9 cellular contexts compared by ENCODE assay signal in genomic region chr19:47258434-47258833, GRCh38. TPM values are rescaled to one million over a fixed set of nuclear protein-coding genes. Genes with fewer than 3 reads are reported as not detected.
A peak's percentile ranks its signal among the peaks of the same experiment; 100 is the strongest.
DNase-seq lines count a peak whose midpoint lies in the region; ATAC-seq, FAIRE-seq and TF ChIP-seq lines count a peak whose summit lies in the region.
"Had no signal": no experiment of that assay in that cellular context is flagged by ENCODE, and none has a peak within 500 bp of the region (broad histone marks: within the 10 kb centered on the region; RNA-seq: fewer than 3 reads in every experiment).

No MANE protein-coding gene starts in this region.

- POLR2A ChIA-PET in HCT116 (lab: Charles Lee), result no interaction called here
- POLR2A ChIA-PET in activated B cell treated with CpG ODN at 0.5 μM for 24 hours (lab: Charles Lee), result interaction anchor here (0.6 kb wide), 1 partner anchor 858 kb away, joined by 6 read pairs; no protein-coding TSS in a partner anchor

- no peak for TF ChIP-seq RAD21 in HCT116 (IDR thresholded peaks at IDR 0.05; ENCODE audit: low read depth)

- CTCF ChIA-PET in HCT116 (lab: Charles Lee), result no interaction called here
- CTCF ChIA-PET in activated B cell treated with CpG ODN at 0.5 μM for 24 hours (lab: Charles Lee), result no interaction called here

- H4K20me1 ChIP-seq in HCT116 (ENCODE audit: insufficient read depth), result no peaks in the 10 kb centered on the region

- H3K9ac ChIP-seq in HCT116 (ENCODE audit: low read length), result peak overlapping the region; percentile 76
- peak overlapping the region; percentile 82 for H3K9ac ChIP-seq in skeletal muscle satellite cell (ENCODE audit: low read depth, low read length)

- H3K27me3 ChIP-seq in HCT116 (ENCODE audit: insufficient read depth, low read length), result no peaks in the 10 kb centered on the region
- H3K27me3 ChIP-seq in gastroesophageal sphincter, result no peaks in the 10 kb centered on the region
- no peaks in the 10 kb centered on the region for H3K27me3 ChIP-seq in skeletal muscle satellite cell (ENCODE audit: control insufficient read depth, insufficient read depth, low read length)

- WGBS in gastroesophageal sphincter (ENCODE audit: low coverage in 1 of 2), 2 donors, result 87 to 91% methylated on average over 3 to 8 of the region's 9 CpGs

- H3K4me1 Mint-ChIP-seq in activated B cell treated with CpG ODN at 0.5 μM for 24 hours, result peaks cover 49% of the 10 kb centered on the region

- BruUV-seq in HCT116 (replicated peaks; lab: Mats Ljungman, UMichigan), result no TSS peak

- intact Hi-C loops in HCT116 (cut with micrococcal nuclease), result loop anchor here (5.0 kb wide), 1 partner anchor 221 kb away; no protein-coding TSS in a partner anchor
- intact Hi-C loops in activated B cell treated with CpG ODN at 0.5 μM for 24 hours (cut with micrococcal nuclease), result no loop called here

- peak overlapping the region; percentile 77 to 90 for H3K4me3 ChIP-seq in HCT116 (replicated peaks in 1 of 2; ENCODE audit: low read depth in 1 of 2, low read length in 2 of 2)
- H3K4me3 ChIP-seq in gastroesophageal sphincter, result peak overlapping the region in 1 of 2 donors; percentile 61
- peak overlapping the region; percentile 70 for H3K4me3 ChIP-seq in skeletal muscle satellite cell (ENCODE audit: low read length)

- TF ChIP-seq POLR2A in HCT116 (IDR thresholded peaks at IDR 0.05; ENCODE audit: borderline replicate concordance, extremely low read depth, insufficient read depth, insufficient read length) (no peak), gastroesophageal sphincter (IDR thresholded peaks at IDR 0.05) (no peak)

- RAD21 ChIA-PET in HCT116 (lab: Charles Lee; ENCODE audit: low non-redundant PET in 1 of 2, low total read pairs in 2 of 2, uncharacterized antibody in 2 of 2, unreplicated experiment in 2 of 2), result no interaction called here

- FAIRE-seq in frontal cortex (lab: Jason Lieb, UNC), result no peak

- H3K27ac Mint-ChIP-seq in activated B cell treated with CpG ODN at 0.5 μM for 24 hours, result no peak overlapping the region

- no peak for TF ChIP-seq EP300 in gastroesophageal sphincter (IDR thresholded peaks at IDR 0.05)

- TF ChIP-seq CTCF in HCT116 (IDR thresholded peaks at IDR 0.05 in 2 of 3, conservative IDR thresholded peaks at IDR 0.05 in 1 of 3; ENCODE audit: borderline replicate concordance in 1 of 3, insufficient read depth in 1 of 3, low read depth in 2 of 3, low read length in 2 of 3), result no peak
- TF ChIP-seq CTCF in activated B cell treated with CpG ODN at 0.5 μM for 24 hours (IDR thresholded peaks at IDR 0.05), result no peak
- no peak for TF ChIP-seq CTCF in gastroesophageal sphincter (IDR thresholded peaks at IDR 0.05)

- peaks cover 27% of the 10 kb centered on the region for H3K79me2 ChIP-seq in HCT116 (ENCODE audit: insufficient read depth, low read length)

- H3K27me3 Mint-ChIP-seq in activated B cell treated with CpG ODN at 0.5 μM for 24 hours, result no peaks in the 10 kb centered on the region

- H3K4me3 Mint-ChIP-seq in activated B cell treated with CpG ODN at 0.5 μM for 24 hours, result peak overlapping the region; percentile 32

- H3K9me2 ChIP-seq in HCT116 (ENCODE audit: insufficient read depth), result no peaks in the 10 kb centered on the region

- peaks cover 57% of the 10 kb centered on the region for H3K36me3 Mint-ChIP-seq in activated B cell treated with CpG ODN at 0.5 μM for 24 hours (ENCODE audit: low read depth)

- H3K9me3 ChIP-seq in HCT116 (ENCODE audit: control insufficient read depth in 1 of 2, insufficient read depth in 1 of 2, low read depth in 1 of 2, low read length in 2 of 2), result no peaks in the 10 kb centered on the region
- no peaks in the 10 kb centered on the region for H3K9me3 ChIP-seq in gastroesophageal sphincter
- no peaks in the 10 kb centered on the region for H3K9me3 ChIP-seq in skeletal muscle satellite cell (replicated peaks; ENCODE audit: low read length)

- ATAC-seq in HCT116, result no peak
- ATAC-seq in activated B cell treated with CpG ODN at 0.5 μM for 24 hours (ENCODE audit: low read depth), result no peak
- no peak for ATAC-seq in gastroesophageal sphincter
- no peak for ATAC-seq in HG03342 (IDR thresholded peaks at IDR 0.05; ENCODE audit: unreplicated experiment)
- no peak for ATAC-seq in GM21515 (IDR thresholded peaks at IDR 0.05; ENCODE audit: unreplicated experiment)

- no peaks in the 10 kb centered on the region for H3K9me3 Mint-ChIP-seq in activated B cell treated with CpG ODN at 0.5 μM for 24 hours

- peak overlapping the region; percentile 69 for H3K27ac ChIP-seq in HCT116 (ENCODE audit: low read depth, low read length)
- peak overlapping the region in 3 of 4 donors; percentile 89 to 99 (median 91) for H3K27ac ChIP-seq in gastroesophageal sphincter

- peak overlapping the region; percentile 90 for H3K4me2 ChIP-seq in HCT116 (ENCODE audit: low read length)
- peak overlapping the region; percentile 87 for H3K4me2 ChIP-seq in skeletal muscle satellite cell (ENCODE audit: low read length)

- peaks cover 17 to 26% of the 10 kb centered on the region in 2 experiments for H3K4me1 ChIP-seq in HCT116 (ENCODE audit: control insufficient read depth in 1 of 2, insufficient read depth in 2 of 2, low read length in 2 of 2)
- H3K4me1 ChIP-seq in gastroesophageal sphincter, result peaks cover 3 to 47% (median 16%) of the 10 kb centered on the region in 3 donors
- H3K4me1 ChIP-seq in skeletal muscle satellite cell (ENCODE audit: control insufficient read depth, insufficient read depth, low read length), result peaks cover 22% of the 10 kb centered on the region

- peaks cover 19 to 38% of the 10 kb centered on the region in 2 experiments; a peak in 3 of 4 replicates for H3K36me3 ChIP-seq in HCT116 (ENCODE audit: control insufficient read depth in 1 of 2, insufficient read depth in 2 of 2, low read length in 2 of 2)
- H3K36me3 ChIP-seq in gastroesophageal sphincter, result peaks cover 0 to 53% of the 10 kb centered on the region in 2 donors
- H3K36me3 ChIP-seq in skeletal muscle satellite cell (ENCODE audit: insufficient read depth, low read length), result peaks cover 23% of the 10 kb centered on the region

- DNase-seq in HCT116 (ENCODE audit: low read depth, low spot score), result no peak
- DNase-seq in activated B cell treated with CpG ODN at 0.5 μM for 24 hours, result no peak
- DNase-seq in frontal cortex (ENCODE audit: low spot score in 2 of 2), result no peak
- DNase-seq in NCI-H345 (lab: John Stamatoyannopoulos, UW), result no peak
- DNase-seq: occipital lobe had no signal

- no peak overlapping the region for H2AFZ ChIP-seq in HCT116 (ENCODE audit: low read depth, low read length, poor library complexity, severe bottlenecking)

TF ChIP-seq in HCT116, 20 proteins besides CTCF, POLR2A, EP300 and RAD21 (continues in another document):
- TF ChIP-seq TCF7L2 (IDR thresholded peaks at IDR 0.05; ENCODE audit: borderline replicate concordance, extremely low read depth, insufficient read depth, insufficient read length) (no peak), ELF1 (IDR thresholded peaks at IDR 0.05; ENCODE audit: borderline replicate concordance, low read depth) (no peak), ZNF274 (IDR thresholded peaks at IDR 0.05; ENCODE audit: low read depth, low read length) (no peak), SIN3A (IDR thresholded peaks at IDR 0.05; ENCODE audit: low read depth) (no peak), ZBTB33 (IDR thresholded peaks at IDR 0.05; ENCODE audit: extremely low read depth, insufficient replicate concordance, low read length) (no peak), SP1 (IDR thresholded peaks at IDR 0.05; ENCODE audit: low read depth) (no peak), EZH2phosphoT487 (IDR thresholded peaks at IDR 0.05; ENCODE audit: borderline replicate concordance) (no peak), EZH2 (IDR thresholded peaks at IDR 0.05) (no peak), ZFX (IDR thresholded peaks at IDR 0.05) (no peak), JUND (IDR thresholded peaks at IDR 0.05) (no peak), YY1 (IDR thresholded peaks at IDR 0.05; ENCODE audit: extremely low read depth, insufficient replicate concordance, low read depth, low read length) (no peak)

RNA-seq across cellular contexts. Expression of gene CCDC9, which starts 2.1 kb away (rescaled TPM):
- total RNA-seq in HCT116 (2021; ENCODE audit: unreplicated experiment), result 40.6 TPM
- 27.1 and 33.4 TPM in 2 replicates for polyA plus RNA-seq in HCT116 (2012)
- total RNA-seq in activated B cell treated with CpG ODN at 0.5 μM for 24 hours, result 43.7 and 47.1 TPM in 2 replicates
- total RNA-seq in gastroesophageal sphincter, result 10 to 100 TPM; 17.3 to 36.9 (median 28.5) TPM
- 6.1 and 7.6 TPM in 2 replicates for total RNA-seq in skeletal muscle satellite cell (2012; rRNA removed)
- total RNA-seq in frontal cortex, result 2.4 TPM

RNA-seq across cellular contexts. Expression of gene INAFM1, which starts 16.3 kb away (rescaled TPM):
- 22.9 TPM for total RNA-seq in HCT116 (2021; ENCODE audit: unreplicated experiment)
- 13.6 and 15.4 TPM in 2 replicates for polyA plus RNA-seq in HCT116 (2012)
- total RNA-seq in activated B cell treated with CpG ODN at 0.5 μM for 24 hours, result 9.8 and 11.8 TPM in 2 replicates
- total RNA-seq in gastroesophageal sphincter, result 10 to 100 TPM in 2 of 4 donors, 1 to 10 TPM in 2; 5.0 to 14.7 (median 11.7) TPM
- total RNA-seq in skeletal muscle satellite cell (2012; rRNA removed), result 0.51 and 3.1 TPM in 2 replicates
- 4.1 TPM for total RNA-seq in frontal cortex

RNA-seq across cellular contexts. Expression of gene BBC3, which starts 27.4 kb away (rescaled TPM):
- total RNA-seq in HCT116 (2021; ENCODE audit: unreplicated experiment), result 45.0 TPM
- polyA plus RNA-seq in HCT116 (2012), result 25.7 and 27.3 TPM in 2 replicates
- 7.0 and 11.5 TPM in 2 replicates for total RNA-seq in activated B cell treated with CpG ODN at 0.5 μM for 24 hours
- 10 to 100 TPM in 2 of 4 donors, 1 to 10 TPM in 2; 3.6 to 11.4 (median 10.2) TPM for total RNA-seq in gastroesophageal sphincter
- total RNA-seq in skeletal muscle satellite cell (2012; rRNA removed), result 4.8 and 6.1 TPM in 2 replicates
- total RNA-seq in frontal cortex, result 12.2 TPM

RNA-seq across cellular contexts. Expression of gene C5AR1, which starts 51.2 kb away (rescaled TPM):
- 6.5 TPM for total RNA-seq in HCT116 (2021; ENCODE audit: unreplicated experiment)
- polyA plus RNA-seq in HCT116 (2012), result 2.8 and 3.0 TPM in 2 replicates
- 1.7 and 2.2 TPM in 2 replicates for total RNA-seq in activated B cell treated with CpG ODN at 0.5 μM for 24 hours
- 10 to 100 TPM in 1 of 4 donors, 1 to 10 TPM in 3; 1.4 to 19.7 (median 7.0) TPM for total RNA-seq in gastroesophageal sphincter
- under 0.01 TPM in 1 of 2 replicates, not detected in the other for total RNA-seq in skeletal muscle satellite cell (2012; rRNA removed)
- under 0.01 TPM for total RNA-seq in frontal cortex
